In the genomic region with DNA sequence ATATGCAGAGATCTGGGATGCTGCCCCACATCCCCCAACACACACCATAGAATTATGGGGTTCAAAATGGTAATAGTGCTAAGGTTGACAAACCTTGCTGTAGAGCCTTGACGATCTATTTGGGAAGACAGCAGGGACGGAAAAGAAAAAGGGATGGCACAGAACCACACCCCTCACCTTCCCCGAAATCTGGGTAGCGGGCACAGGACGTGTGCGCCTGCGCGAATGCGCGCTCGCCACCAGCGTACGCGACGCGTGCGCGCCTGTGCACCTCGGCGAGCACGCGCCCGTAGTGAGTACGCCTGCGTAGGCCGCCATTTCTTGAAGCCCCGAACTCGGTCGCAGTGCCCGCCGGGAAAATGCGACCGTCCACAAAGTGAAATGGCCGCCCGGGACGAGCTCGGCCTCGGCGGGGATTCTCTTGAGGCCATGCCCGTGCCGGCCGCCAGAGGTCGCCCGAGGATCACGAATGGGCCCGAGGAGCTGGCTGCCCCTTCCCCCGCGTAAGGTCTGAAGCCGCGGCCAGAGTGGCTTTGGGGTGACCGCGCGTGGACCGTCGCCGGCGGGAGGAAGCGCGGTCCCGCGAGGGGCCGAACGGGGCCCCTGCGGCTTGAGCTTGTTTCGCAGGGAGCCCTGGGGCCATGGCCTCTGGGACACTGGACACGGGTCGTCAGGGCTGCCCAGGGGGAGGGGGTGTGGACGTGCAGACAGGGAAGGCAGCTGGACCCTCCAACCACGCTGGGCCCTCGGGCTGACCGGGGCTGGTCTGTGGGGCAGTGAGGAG, we compare ENCODE assay signal across 8 cellular contexts. TPM values are rescaled to one million over a fixed set of nuclear protein-coding genes. Genes with fewer than 3 reads are reported as not detected.
DNase-seq lines count a peak whose midpoint lies in the region; ATAC-seq, FAIRE-seq and TF ChIP-seq lines count a peak whose summit lies in the region.

No MANE protein-coding gene starts in this region.

- no peaks in the 10 kb centered on the region for H4K20me1 ChIP-seq in H1 (replicated peaks in 1 of 2; ENCODE audit: control insufficient read depth in 1 of 2, insufficient read depth in 2 of 2, low read length in 2 of 2)

- CTCF ChIA-PET in Calu3 (lab: Charles Lee) (interaction anchor here (0.6 to 1.6 kb wide), 9 partner anchors 16 to 767 kb away, joined by 3 to 4 read pairs (median 3); no protein-coding TSS in a partner anchor), H1 (lab: Charles Lee; ENCODE audit: partially characterized antibody) (interaction anchor here (0.8 to 3.6 kb wide), 16 partner anchors 8 to 703 kb away, joined by 3 to 10 read pairs (median 4); a partner anchor contains a TSS)
- CTCF ChIA-PET in activated CD8-positive, alpha-beta memory T cell treated with anti-CD3 and anti-CD28 coated beads, Interleukin-2, amount 10 ng/mL, durations not matched to agents 7 days and 5 days (lab: Charles Lee) = interaction anchor here (0.6 to 3.4 kb wide), 23 partner anchors 9 to 727 kb away, joined by 3 to 25 read pairs (median 4); a partner anchor contains a TSS

- no peak overlapping the region for H2BK12ac ChIP-seq in H1 (ENCODE audit: low read depth, low read length)
- no peak overlapping the region for H2BK12ac ChIP-seq in mesenchymal stem cell (ENCODE audit: low read length in 2 of 2)

- H3K27me3 ChIP-seq in H1 (replicated peaks in 1 of 4; ENCODE audit: control insufficient read depth in 3 of 4, extremely low read depth in 1 of 4, insufficient read depth in 3 of 4, low read length in 3 of 4) (no peaks in the 10 kb centered on the region), mesenchymal stem cell (ENCODE audit: control insufficient read depth in 1 of 2, insufficient read depth in 1 of 2, low read length in 2 of 2) (peaks cover 0 to 45% of the 10 kb centered on the region in 2 experiments)

- H2AFZ ChIP-seq in H1 (ENCODE audit: low read length) (peak overlapping the region; percentile 44; the same call in 1 of the 2 replicates), mesenchymal stem cell (ENCODE audit: low read depth, low read length) (peak overlapping the region; percentile 94)

- H2BK5ac ChIP-seq in H1 (ENCODE audit: low read depth, low read length) (no peak overlapping the region; the same call in 1 of the 2 replicates), mesenchymal stem cell (ENCODE audit: low read depth, low read length, poor library complexity, severe bottlenecking) (no peak overlapping the region)

- DNase-seq in Calu3 (peak; percentile 92), HT1080 (ENCODE audit: low read depth) (peak; percentile 91), H1 (ENCODE audit: low read depth in 1 of 2, low spot score in 2 of 2) (peak; percentile 75 to 93), mesenchymal stem cell (peak; percentile 88)
- peak; percentile 80 for DNase-seq in NK-92 treated with Interleukin-12 subunit alpha and Interleukin-12 subunit beta, amount 100 ng/mL, for 24 hours (lab: John Stamatoyannopoulos, UW)
- DNase-seq in activated CD8-positive, alpha-beta memory T cell treated with anti-CD3 and anti-CD28 coated beads, Interleukin-2, amount 10 ng/mL, durations not matched to agents 7 days and 5 days = peak; percentile 93
- DNase-seq in stimulated activated CD8-positive, alpha-beta memory T cell treated with anti-CD3 and anti-CD28 coated beads, Interleukin-12 subunit alpha, Interleukin-12 subunit beta, amount 100 ng/mL, for 4 hours (ENCODE audit: low read depth) = peak; percentile 81

- no peaks in the 10 kb centered on the region for H3K4me1 Mint-ChIP-seq in Calu3 (ENCODE audit: low read depth, unreplicated experiment)
- peaks cover 11% of the 10 kb centered on the region for H3K4me1 Mint-ChIP-seq in activated CD8-positive, alpha-beta memory T cell treated with anti-CD3 and anti-CD28 coated beads, Interleukin-2, amount 10 ng/mL, durations not matched to agents 7 days and 5 days

- H3K36me3 Mint-ChIP-seq in Calu3 (ENCODE audit: insufficient read depth, unreplicated experiment) = peaks cover 16% of the 10 kb centered on the region
- no peaks in the 10 kb centered on the region for H3K36me3 Mint-ChIP-seq in activated CD8-positive, alpha-beta memory T cell treated with anti-CD3 and anti-CD28 coated beads, Interleukin-2, amount 10 ng/mL, durations not matched to agents 7 days and 5 days

- H3K9me3 ChIP-seq in H1 (ENCODE audit: insufficient read depth in 2 of 2, low read depth in 1 of 2, low read length in 1 of 2) = no peaks in the 10 kb centered on the region
- H3K9me3 ChIP-seq in mesenchymal stem cell (ENCODE audit: control insufficient read depth, low read length) = no peaks in the 10 kb centered on the region

- H3K79me1 ChIP-seq in H1 (ENCODE audit: low read depth, low read length) (no peaks in the 10 kb centered on the region), mesenchymal stem cell (replicated peaks; ENCODE audit: low read length, poor library complexity, severe bottlenecking) (peaks cover 5% of the 10 kb centered on the region)

- H4K8ac ChIP-seq in H1 (ENCODE audit: extremely low read depth, insufficient read depth, low read length) (0 out of 2 replicates have a peak overlapping the region, but pooled peaks have one; percentile 79), mesenchymal stem cell (ENCODE audit: low read length) (peak overlapping the region; percentile 91)

- no TSS peak for BruUV-seq in Calu3 (replicated peaks; lab: Mats Ljungman, UMichigan)

- ATAC-seq in GM21367 (IDR thresholded peaks at IDR 0.05; ENCODE audit: unreplicated experiment) = peak; percentile 92
- ATAC-seq in activated CD8-positive, alpha-beta memory T cell treated with anti-CD3 and anti-CD28 coated beads, Interleukin-2, amount 10 ng/mL, durations not matched to agents 7 days and 5 days = peak; percentile 99

- H2BK15ac ChIP-seq in H1 (ENCODE audit: low read length) (no peak overlapping the region), mesenchymal stem cell (ENCODE audit: low read depth, poor library complexity, severe bottlenecking) (no peak overlapping the region)

- H3K9ac ChIP-seq in H1 (replicated peaks in 1 of 4; ENCODE audit: extremely low read depth in 1 of 4, low read depth in 3 of 4, low read length in 3 of 4) = peak overlapping the region in 2 of 4 experiments; percentile 29 to 51; a peak in 4 of 7 replicates
- H3K9ac ChIP-seq in mesenchymal stem cell (ENCODE audit: low read length) = peak overlapping the region; percentile 90

- H3K18ac ChIP-seq in H1 (ENCODE audit: extremely low read depth, low read length) (no peak overlapping the region; the same call in 1 of the 2 replicates), mesenchymal stem cell (ENCODE audit: low read depth in 1 of 2, low read length in 2 of 2) (peak overlapping the region; percentile 89)

- no peak for TF ChIP-seq POLR2A in H1 (IDR thresholded peaks at IDR 0.05; ENCODE audit: control extremely low read depth in 1 of 2, low read depth in 2 of 2, low read length in 2 of 2)

- no peaks in the 10 kb centered on the region for H3K27me3 Mint-ChIP-seq in Calu3 (ENCODE audit: unreplicated experiment)
- H3K27me3 Mint-ChIP-seq in activated CD8-positive, alpha-beta memory T cell treated with anti-CD3 and anti-CD28 coated beads, Interleukin-2, amount 10 ng/mL, durations not matched to agents 7 days and 5 days = no peaks in the 10 kb centered on the region

- no peak overlapping the region for H3K56ac ChIP-seq in H1 (replicated peaks; ENCODE audit: insufficient read length, low read depth, low read length)

- H3K4ac ChIP-seq in H1 (replicated peaks; ENCODE audit: insufficient read length, low read depth, low read length) = no peak overlapping the region
- peak overlapping the region in 1 of 2 experiments; percentile 85 for H3K4ac ChIP-seq in mesenchymal stem cell (ENCODE audit: low read depth in 1 of 2, low read length in 2 of 2)

- H3K27ac Mint-ChIP-seq in Calu3 (ENCODE audit: unreplicated experiment) = peak overlapping the region; percentile 61
- peak overlapping the region; percentile 75 for H3K27ac Mint-ChIP-seq in activated CD8-positive, alpha-beta memory T cell treated with anti-CD3 and anti-CD28 coated beads, Interleukin-2, amount 10 ng/mL, durations not matched to agents 7 days and 5 days

- no peaks in the 10 kb centered on the region for H3K79me2 ChIP-seq in H1 (ENCODE audit: control insufficient read depth in 1 of 2, insufficient read depth in 2 of 2, low read length in 2 of 2)

- no peak overlapping the region; the same call in 1 of the 2 replicates for H3K27ac ChIP-seq in H1 (ENCODE audit: low read depth, low read length)
- H3K27ac ChIP-seq in mesenchymal stem cell (ENCODE audit: low read length, poor library complexity, severe bottlenecking) = no peak overlapping the region

- peak; percentile 74 to 77 for TF ChIP-seq RAD21 in H1 (IDR thresholded peaks at IDR 0.05 in 1 of 2, conservative IDR thresholded peaks at IDR 0.05 in 1 of 2; ENCODE audit: low read depth in 2 of 2, low read length in 2 of 2)

- no peaks in the 10 kb centered on the region for H3K36me3 ChIP-seq in H1 (ENCODE audit: control insufficient read depth in 2 of 4, insufficient read depth in 4 of 4, low read length in 3 of 4)
- peaks cover 0 to 17% of the 10 kb centered on the region in 2 experiments for H3K36me3 ChIP-seq in mesenchymal stem cell (ENCODE audit: control insufficient read depth in 1 of 2, insufficient read depth in 2 of 2, low read depth in 1 of 2, low read length in 2 of 2)

- intact Hi-C loops in Calu3 (cut with micrococcal nuclease; ENCODE audit: unreplicated experiment) = no loop called here

- H4K91ac ChIP-seq in H1 (replicated peaks; ENCODE audit: insufficient read length, low read length) = no peak overlapping the region
- H4K91ac ChIP-seq in mesenchymal stem cell (ENCODE audit: low read length) = peak overlapping the region; percentile 80

- TF ChIP-seq CTCF in Calu3 (IDR thresholded peaks at IDR 0.05; ENCODE audit: unreplicated experiment) = peak; percentile 83
- TF ChIP-seq CTCF in H1 (IDR thresholded peaks at IDR 0.05; ENCODE audit: control extremely low read depth in 1 of 3, insufficient read depth in 1 of 3, low read depth in 1 of 3, low read length in 3 of 3) = peak; percentile 57 to 73 (median 62)

- H2BK20ac ChIP-seq in H1 (ENCODE audit: low read length) = no peak overlapping the region

- H3K4me1 ChIP-seq in H1 (replicated peaks in 1 of 4; ENCODE audit: control insufficient read depth in 3 of 4, insufficient read depth in 4 of 4, low read length in 3 of 4) (peaks cover 0 to 4% (median 0%) of the 10 kb centered on the region in 4 experiments; a peak in 2 of 7 replicates), mesenchymal stem cell (ENCODE audit: control insufficient read depth, insufficient read depth, low read depth, low read length) (peaks cover 2% of the 10 kb centered on the region)

- H2AK5ac ChIP-seq in H1 (ENCODE audit: low read depth, low read length) (no peak overlapping the region), mesenchymal stem cell (ENCODE audit: low read length, severe bottlenecking) (no peak overlapping the region)

- peak in 1 of 2 experiments; percentile 55; a peak in 1 of 3 replicates for TF ChIP-seq EP300 in H1 (IDR thresholded peaks at IDR 0.05; ENCODE audit: borderline replicate concordance in 1 of 2, low read depth in 2 of 2, low read length in 2 of 2)

- H3K23ac ChIP-seq in H1 (ENCODE audit: insufficient read length) = no peak overlapping the region
- no peak overlapping the region for H3K23ac ChIP-seq in mesenchymal stem cell (ENCODE audit: low read length in 2 of 2)

- no peak overlapping the region for H3K14ac ChIP-seq in H1 (ENCODE audit: insufficient read length)
- peak overlapping the region in 1 of 2 experiments; percentile 86 for H3K14ac ChIP-seq in mesenchymal stem cell (ENCODE audit: low read length in 2 of 2)

- H3K4me3 ChIP-seq in H1 (ENCODE audit: extremely low read depth in 1 of 4, insufficient read depth in 2 of 4, low read depth in 3 of 4, low read length in 4 of 4) (peak overlapping the region; percentile 36 to 68 (median 52)), mesenchymal stem cell (ENCODE audit: insufficient read depth in 1 of 2, low read depth in 1 of 2, low read length in 2 of 2) (peak overlapping the region; percentile 64 to 80)

- POLR2A ChIA-PET in H1 (lab: Charles Lee; ENCODE audit: partially characterized antibody) = interaction anchor here (0.9 to 1.0 kb wide), 2 partner anchors 12 to 14 kb away, joined by 3 read pairs; no protein-coding TSS in a partner anchor

- peak overlapping the region; percentile 90 for H3K4me3 Mint-ChIP-seq in Calu3 (ENCODE audit: low read depth, unreplicated experiment)
- peak overlapping the region; percentile 85 for H3K4me3 Mint-ChIP-seq in activated CD8-positive, alpha-beta memory T cell treated with anti-CD3 and anti-CD28 coated beads, Interleukin-2, amount 10 ng/mL, durations not matched to agents 7 days and 5 days

- FAIRE-seq in H1 (lab: Jason Lieb, UNC) = peak; percentile 75

- no peaks in the 10 kb centered on the region for H3K9me3 Mint-ChIP-seq in Calu3 (ENCODE audit: low read depth, unreplicated experiment)
- no peaks in the 10 kb centered on the region for H3K9me3 Mint-ChIP-seq in activated CD8-positive, alpha-beta memory T cell treated with anti-CD3 and anti-CD28 coated beads, Interleukin-2, amount 10 ng/mL, durations not matched to agents 7 days and 5 days (ENCODE audit: low read depth)

- WGBS in H1 (ENCODE audit: extremely low coverage in 1 of 2, insufficient coverage in 1 of 2, insufficient read length in 1 of 2, insufficient replicate concordance in 2 of 2, low coverage in 1 of 2, low lambda C conversion rate in 2 of 2, missing lambda C conversion rate in 1 of 2), 2 experiments = 1% methylated on average over 23 of the region's 71 CpGs; no CpG with 5 or more reads in 1 of the 2 experiments
- under 1% methylated on average over 34 of the region's 71 CpGs for WGBS in mesenchymal stem cell

- H4K5ac ChIP-seq in H1 (ENCODE audit: insufficient read length, low read depth, low read length) = peak overlapping the region; percentile 29

- no peak overlapping the region for H2BK120ac ChIP-seq in H1 (replicated peaks; ENCODE audit: low read depth, low read length)
- no peak overlapping the region for H2BK120ac ChIP-seq in mesenchymal stem cell (ENCODE audit: low read depth, low read length)

- peak overlapping the region; percentile 35 to 88 for H3K4me2 ChIP-seq in H1 (ENCODE audit: insufficient read depth in 1 of 2, low read depth in 2 of 2, low read length in 2 of 2)
- peak overlapping the region; percentile 54 for H3K4me2 ChIP-seq in mesenchymal stem cell (ENCODE audit: low read length, poor library complexity, severe bottlenecking)

- H3K23me2 ChIP-seq in H1 (ENCODE audit: low read depth, low read length) = no peaks in the 10 kb centered on the region

RNA-seq across cellular contexts. Expression of a gene that starts 43.7 kb away (rescaled TPM):
- 24.3 and 25.2 TPM in 2 replicates for total RNA-seq in Calu3 (2022)
- total RNA-seq in HT1080 (2014; rRNA removed; shearing (Covaris generic)) = 12.2 and 16.2 TPM in 2 replicates
- 11.5 and 16.0 TPM in 2 replicates for polyA plus RNA-seq in HT1080 (2015; cell fraction: cytosol; rRNA removed)
- 135 and 153 TPM in 2 replicates for polyA plus RNA-seq in HT1080 (2015; cell fraction: nucleus; rRNA removed)
- total RNA-seq in activated CD8-positive, alpha-beta memory T cell treated with anti-CD3 and anti-CD28 coated beads, Interleukin-2, amount 10 ng/mL, durations not matched to agents 7 days and 5 days = under 1 TPM; 0.91 to 0.93 TPM
- total RNA-seq in H1 (2021; fragmentation: NEBNext Ultra II Directional; extraction: Animal tissue kit (Norgen Biotek cat#: 25700)) = 15.4 and 15.6 TPM in 2 replicates
- 18.6 and 20.1 TPM in 2 replicates for polyA plus RNA-seq in H1 (2011; rRNA removed)
- 16.8 TPM for polyA plus RNA-seq in H1 (2011; cell fraction: cytosol; rRNA removed)
- 33.8 TPM for polyA plus RNA-seq in H1 (2011; cell fraction: nucleus; rRNA removed)
- 13.5 to 18.5 TPM (median 15.8 TPM) in 4 replicates for polyA plus RNA-seq in H1 (2012, experiment 1 of 2)
- 6.4 TPM for polyA plus RNA-seq in H1 (2012, experiment 2 of 2)
- polyA plus RNA-seq in H1 (2013, experiment 1 of 2) = 8.5 TPM
- 9.2 TPM for polyA plus RNA-seq in H1 (2013, experiment 2 of 2)
- polyA minus RNA-seq in H1 (2011; rRNA and poly(A)+ RNA removed) = 17.3 and 24.3 TPM in 2 replicates
- 10.8 TPM for polyA minus RNA-seq in H1 (2011; cell fraction: cytosol; rRNA and poly(A)+ RNA removed)
- polyA minus RNA-seq in H1 (2011; cell fraction: nucleus; rRNA and poly(A)+ RNA removed) = 9.4 TPM
- 1.9 TPM for polyA plus RNA-seq in mesenchymal stem cell (2013, experiment 1 of 2)
- 1.7 TPM for polyA plus RNA-seq in mesenchymal stem cell (2013, experiment 2 of 2)

RNA-seq across cellular contexts. Expression of a gene that starts 52.4 kb away (rescaled TPM):
- not detected in 2 replicates for total RNA-seq in Calu3 (2022)
- not detected in 2 replicates for total RNA-seq in HT1080 (2014; rRNA removed; shearing (Covaris generic))
- polyA plus RNA-seq in HT1080 (2015; cell fraction: cytosol; rRNA removed) = not detected in 2 replicates
- not detected in 2 replicates for polyA plus RNA-seq in HT1080 (2015; cell fraction: nucleus; rRNA removed)
- total RNA-seq in activated CD8-positive, alpha-beta memory T cell treated with anti-CD3 and anti-CD28 coated beads, Interleukin-2, amount 10 ng/mL, durations not matched to agents 7 days and 5 days = under 1 TPM in 1 of 2 experiments, not detected in 1; 0.15 TPM
- 0.11 and 0.27 TPM in 2 replicates for total RNA-seq in H1 (2021; fragmentation: NEBNext Ultra II Directional; extraction: Animal tissue kit (Norgen Biotek cat#: 25700))
- 0.11 and 0.14 TPM in 2 replicates for polyA plus RNA-seq in H1 (2011; rRNA removed)
- polyA plus RNA-seq in H1 (2011; cell fraction: cytosol; rRNA removed) = 0.43 TPM
- polyA plus RNA-seq in H1 (2011; cell fraction: nucleus; rRNA removed) = 0.44 TPM
- 0.08 to 0.37 TPM (median 0.35 TPM) in 4 replicates for polyA plus RNA-seq in H1 (2012, experiment 1 of 2)
- polyA plus RNA-seq in H1 (2012, experiment 2 of 2) = 0.22 TPM
- polyA plus RNA-seq in H1 (2013, experiment 1 of 2) = 0.10 TPM
- polyA plus RNA-seq in H1 (2013, experiment 2 of 2) = 0.06 TPM
- polyA minus RNA-seq in H1 (2011; rRNA and poly(A)+ RNA removed) = 0.09 and 0.54 TPM in 2 replicates
- polyA minus RNA-seq in H1 (2011; cell fraction: cytosol; rRNA and poly(A)+ RNA removed) = not detected
- not detected for polyA minus RNA-seq in H1 (2011; cell fraction: nucleus; rRNA and poly(A)+ RNA removed)
- not detected for polyA plus RNA-seq in mesenchymal stem cell (2013, experiment 1 of 2)
- not detected for polyA plus RNA-seq in mesenchymal stem cell (2013, experiment 2 of 2)
